ENCODE assay signal across 13 cellular contexts in genomic region chr6:163398796-163399195, GRCh38. TPM values are rescaled to one million over a fixed set of nuclear protein-coding genes. Genes with fewer than 3 reads are reported as not detected.
A peak's percentile ranks its signal among the peaks of the same experiment; 100 is the strongest.
DNase-seq lines count a peak whose midpoint lies in the region; ATAC-seq, FAIRE-seq and TF ChIP-seq lines count a peak whose summit lies in the region.
"Had no signal": no experiment of that assay in that cellular context is flagged by ENCODE, and none has a peak within 500 bp of the region (broad histone marks: within the 10 kb centered on the region; RNA-seq: fewer than 3 reads in every experiment).

No MANE protein-coding gene starts in this region.

- no peak for TF ChIP-seq EP300 in GM12878 (IDR thresholded peaks at IDR 0.05; ENCODE audit: borderline replicate concordance in 1 of 2, control insufficient read depth in 1 of 2, low read depth in 2 of 2, low read length in 2 of 2)

- H3K4me1 ChIP-seq in GM12878 (ENCODE audit: control insufficient read depth, insufficient read depth, low read length) = no peaks in the 10 kb centered on the region; the same call in 1 of the 2 replicates

- TF ChIP-seq POLR2A in GM12878 (IDR thresholded peaks at IDR 0.05; ENCODE audit: low read depth, low read length) = no peak

- no peaks in the 10 kb centered on the region for H3K36me3 Mint-ChIP-seq in activated CD8-positive, alpha-beta T cell treated with anti-CD3 and anti-CD28 coated beads, Interleukin-2, amount 10 ng/mL, durations not matched to agents 7 days and 5 days (ENCODE audit: low read depth)
- H3K36me3 Mint-ChIP-seq: immature natural killer cell had no signal

- FAIRE-seq in GM12878 (lab: Jason Lieb, UNC) = no peak

- no peak for TF ChIP-seq RAD21 in GM12878 (IDR thresholded peaks at IDR 0.05; ENCODE audit: insufficient read depth, low read depth, low read length)

- ATAC-seq in GM18867 (IDR thresholded peaks at IDR 0.05; ENCODE audit: unreplicated experiment) (peak; percentile 66), HG03025 (IDR thresholded peaks at IDR 0.05; ENCODE audit: low FRiP score, unreplicated experiment) (peak; percentile 64), GM12878 (peak; percentile 83), HG02623 (IDR thresholded peaks at IDR 0.05; ENCODE audit: unreplicated experiment) (no peak)
- no peak for ATAC-seq in activated CD8-positive, alpha-beta T cell treated with anti-CD3 and anti-CD28 coated beads, Interleukin-2, amount 10 ng/mL, durations not matched to agents 7 days and 5 days
- ATAC-seq: activated naive CD8-positive, alpha-beta T cell treated with anti-CD3 and anti-CD28 coated beads, Interleukin-2, amount 50 U/mL, for 24 hours had no signal

- no peak overlapping the region for H3K9ac ChIP-seq in GM12878 (ENCODE audit: control insufficient read depth, insufficient read depth, low read length)

- SMC1A ChIA-PET in GM12878 (lab: Charles Lee; ENCODE audit: uncharacterized antibody, unreplicated experiment) = interaction anchor here (1.2 kb wide), 1 partner anchor 13 kb away, joined by 5 read pairs; no protein-coding TSS in a partner anchor

- H3K27ac Mint-ChIP-seq in activated CD8-positive, alpha-beta T cell treated with anti-CD3 and anti-CD28 coated beads, Interleukin-2, amount 10 ng/mL, durations not matched to agents 7 days and 5 days = no peak overlapping the region
- H3K27ac Mint-ChIP-seq: activated naive CD8-positive, alpha-beta T cell treated with anti-CD3 and anti-CD28 coated beads, Interleukin-2, amount 50 U/mL, for 24 hours; B cell; immature natural killer cell had no signal

- peaks cover 25% of the 10 kb centered on the region for H3K27me3 Mint-ChIP-seq in activated CD8-positive, alpha-beta T cell treated with anti-CD3 and anti-CD28 coated beads, Interleukin-2, amount 10 ng/mL, durations not matched to agents 7 days and 5 days (ENCODE audit: low read depth)

- no peak overlapping the region for H3K4me2 ChIP-seq in GM12878 (ENCODE audit: control insufficient read depth, insufficient read depth)

- CTCF ChIA-PET in GM12878 (lab: Yijun Ruan, JAX) = no interaction called here
- CTCF ChIA-PET in activated CD8-positive, alpha-beta T cell treated with anti-CD3 and anti-CD28 coated beads, Interleukin-2, amount 10 ng/mL, durations not matched to agents 7 days and 5 days (lab: Charles Lee) = no interaction called here

- intact Hi-C loops in GM12878 (cut with micrococcal nuclease; ENCODE audit: unreplicated experiment) = no loop called here

- no peaks in the 10 kb centered on the region for H3K36me3 ChIP-seq in GM12878 (ENCODE audit: control insufficient read depth in 2 of 2, insufficient read depth in 2 of 2, low read length in 1 of 2)

- H3K79me2 ChIP-seq in GM12878 (ENCODE audit: control insufficient read depth, insufficient read depth, low read length) = no peaks in the 10 kb centered on the region

- no peak overlapping the region for H3K4me3 Mint-ChIP-seq in activated CD8-positive, alpha-beta T cell treated with anti-CD3 and anti-CD28 coated beads, Interleukin-2, amount 10 ng/mL, durations not matched to agents 7 days and 5 days
- H3K4me3 Mint-ChIP-seq: activated naive CD8-positive, alpha-beta T cell treated with anti-CD3 and anti-CD28 coated beads, Interleukin-2, amount 50 U/mL, for 24 hours; B cell; immature natural killer cell had no signal

- in situ Hi-C loops in GM12878 (cut with MboI) = no loop called here

- peak overlapping the region; percentile 30; the same call in 1 of the 2 replicates for H2AFZ ChIP-seq in GM12878 (ENCODE audit: control insufficient read depth, low read depth, low read length)

- TF ChIP-seq CTCF in GM12878 (IDR thresholded peaks at IDR 0.05 in 2 of 3, conservative IDR thresholded peaks at IDR 0.05 in 1 of 3; ENCODE audit: control insufficient read depth in 2 of 3, extremely low read depth in 1 of 3, insufficient read depth in 1 of 3, low read depth in 3 of 3, low read length in 3 of 3) = no peak

- no peaks in the 10 kb centered on the region for H3K27me3 ChIP-seq in GM12878 (replicated peaks in 1 of 2; ENCODE audit: control insufficient read depth in 2 of 2, insufficient read depth in 2 of 2, low read length in 1 of 2)

- DNase-seq in GM12878 (ENCODE audit: low read depth, low spot score) = no peak
- DNase-seq in mucosa of gallbladder (ENCODE audit: low spot score) = peak; percentile 50
- DNase-seq in T1000 (lab: John Stamatoyannopoulos, UW) = no peak
- DNase-seq in activated CD8-positive, alpha-beta T cell treated with anti-CD3 and anti-CD28 coated beads, Interleukin-2, amount 10 ng/mL, durations not matched to agents 7 days and 5 days = no peak
- no peak for DNase-seq in COLO668 (lab: John Stamatoyannopoulos, UW; ENCODE audit: unreplicated experiment)
- DNase-seq: activated CD4-positive, alpha-beta T cell treated with anti-CD3 and anti-CD28 coated beads, Interleukin-2, amount 50 U/mL, for 48 hours; activated naive CD8-positive, alpha-beta T cell treated with anti-CD3 and anti-CD28 coated beads, Interleukin-2, amount 50 U/mL, for 24 hours; immature natural killer cell; NCI-H2107 had no signal

- no peak overlapping the region for H3K27ac ChIP-seq in GM12878 (ENCODE audit: control insufficient read depth, insufficient read depth)

- 53% methylated on average over 9 of the region's 9 CpGs for WGBS in GM12878 (ENCODE audit: insufficient coverage, insufficient replicate concordance, low lambda C conversion rate, missing lambda C conversion rate)

- RAD21 ChIA-PET in GM12878 (lab: Charles Lee; ENCODE audit: unreplicated experiment) = no interaction called here

- peaks cover 6% of the 10 kb centered on the region for H3K4me1 Mint-ChIP-seq in activated CD8-positive, alpha-beta T cell treated with anti-CD3 and anti-CD28 coated beads, Interleukin-2, amount 10 ng/mL, durations not matched to agents 7 days and 5 days (ENCODE audit: low read depth)

- BruUV-seq in GM12878 (replicated peaks; lab: Mats Ljungman, UMichigan) = no TSS peak

- H3K9me3 Mint-ChIP-seq in activated CD8-positive, alpha-beta T cell treated with anti-CD3 and anti-CD28 coated beads, Interleukin-2, amount 10 ng/mL, durations not matched to agents 7 days and 5 days (ENCODE audit: insufficient read depth) = no peaks in the 10 kb centered on the region
- H3K9me3 Mint-ChIP-seq: activated naive CD8-positive, alpha-beta T cell treated with anti-CD3 and anti-CD28 coated beads, Interleukin-2, amount 50 U/mL, for 24 hours; immature natural killer cell had no signal

- no peak overlapping the region for H3K4me3 ChIP-seq in GM12878

- H4K20me1 ChIP-seq in GM12878 (ENCODE audit: control insufficient read depth, insufficient read depth) = no peaks in the 10 kb centered on the region

- H3K9me3 ChIP-seq in GM12878 (replicated peaks; ENCODE audit: control insufficient read depth, insufficient read depth, low read length) = no peaks in the 10 kb centered on the region

- POLR2A ChIA-PET in GM12878 (lab: Charles Lee) = no interaction called here
- POLR2A ChIA-PET in activated CD8-positive, alpha-beta T cell treated with anti-CD3 and anti-CD28 coated beads, Interleukin-2, amount 10 ng/mL, durations not matched to agents 7 days and 5 days (lab: Charles Lee) = no interaction called here

TF ChIP-seq in GM12878, 131 proteins besides CTCF, POLR2A, EP300 and RAD21:
- no peak for TF ChIP-seq IKZF2 (IDR thresholded peaks at IDR 0.05)
- TF ChIP-seq ZNF687 (IDR thresholded peaks at IDR 0.05) = peak; percentile 63; the same call in 1 of the 2 replicates

RNA-seq across cellular contexts. Expression of gene QKI, which starts 15.7 kb away (rescaled TPM):
- total RNA-seq in GM12878 (2013; cell fraction: nucleolus; rRNA removed) = 93.7 and 101 TPM in 2 replicates
- total RNA-seq in GM12878 (2014; rRNA removed) (43.7 and 46.4 TPM in 2 replicates), GM12878 (2014; rRNA removed; fragmentation: Illumina TruSeq; extraction: Trizol) (47.8 and 52.5 TPM in 2 replicates), GM12878 (2021) (50.7 and 54.5 TPM in 2 replicates), mucosa of gallbladder (80.0 TPM)
- polyA plus RNA-seq in GM12878 (2011; ENCODE audit: low read depth) = 28.6 TPM
- polyA plus RNA-seq in GM12878 (2011; rRNA removed) (62.3 and 68.4 TPM in 2 replicates), GM12878 (2014; fragmentation: Illumina TruSeq; extraction: Trizol) (54.6 and 72.5 TPM in 2 replicates), GM12878 (2014; fragmentation: Nextera tagmentation; extraction: Ambion mirVana) (10 to 100 TPM; 10.7 to 27.1 TPM), GM12878 (2014; rRNA removed) (31.4 and 35.0 TPM in 2 replicates), GM12878 (2016; fragmentation: Nextera tagmentation; extraction: Ambion mirVana) (1 to 10 TPM; 4.7 to 4.8 TPM)
- 73.9 and 89.7 TPM in 2 replicates for polyA plus RNA-seq in GM12878 (2011; cell fraction: cytosol; rRNA removed)
- polyA plus RNA-seq in GM12878 (2011; cell fraction: nucleus; rRNA removed) = 42.5 and 60.8 TPM in 2 replicates
- polyA plus RNA-seq in GM12878 (2012) = 15.4 and 24.9 TPM in 2 replicates
- polyA minus RNA-seq in GM12878 (2011; rRNA and poly(A)+ RNA removed) = 203 and 222 TPM in 2 replicates
- polyA minus RNA-seq in GM12878 (2011; cell fraction: cytosol; rRNA and poly(A)+ RNA removed) = 55.9 and 69.2 TPM in 2 replicates
- polyA minus RNA-seq in GM12878 (2011; cell fraction: nucleus; rRNA and poly(A)+ RNA removed) = 55.2 and 80.6 TPM in 2 replicates
- 10 to 100 TPM; 55.3 to 58.6 TPM for total RNA-seq in activated CD8-positive, alpha-beta T cell treated with anti-CD3 and anti-CD28 coated beads, Interleukin-2, amount 10 ng/mL, durations not matched to agents 7 days and 5 days

Comparison
In these comparisons a context has a peak if more than half of its experiments do, and no peak if none do; other contexts are left out.
1. ATAC-seq: peak in GM18867 (single experiment), HG03025 (single experiment) and GM12878 (single experiment); none in HG02623 (single experiment) and activated CD8-positive, alpha-beta T cell treated with anti-CD3 and anti-CD28 coated beads, Interleukin-2, amount 10 ng/mL, durations not matched to agents 7 days and 5 days (single experiment).